Comparison of ENCODE assay signal across 1 cellular context in the genomic region with DNA sequence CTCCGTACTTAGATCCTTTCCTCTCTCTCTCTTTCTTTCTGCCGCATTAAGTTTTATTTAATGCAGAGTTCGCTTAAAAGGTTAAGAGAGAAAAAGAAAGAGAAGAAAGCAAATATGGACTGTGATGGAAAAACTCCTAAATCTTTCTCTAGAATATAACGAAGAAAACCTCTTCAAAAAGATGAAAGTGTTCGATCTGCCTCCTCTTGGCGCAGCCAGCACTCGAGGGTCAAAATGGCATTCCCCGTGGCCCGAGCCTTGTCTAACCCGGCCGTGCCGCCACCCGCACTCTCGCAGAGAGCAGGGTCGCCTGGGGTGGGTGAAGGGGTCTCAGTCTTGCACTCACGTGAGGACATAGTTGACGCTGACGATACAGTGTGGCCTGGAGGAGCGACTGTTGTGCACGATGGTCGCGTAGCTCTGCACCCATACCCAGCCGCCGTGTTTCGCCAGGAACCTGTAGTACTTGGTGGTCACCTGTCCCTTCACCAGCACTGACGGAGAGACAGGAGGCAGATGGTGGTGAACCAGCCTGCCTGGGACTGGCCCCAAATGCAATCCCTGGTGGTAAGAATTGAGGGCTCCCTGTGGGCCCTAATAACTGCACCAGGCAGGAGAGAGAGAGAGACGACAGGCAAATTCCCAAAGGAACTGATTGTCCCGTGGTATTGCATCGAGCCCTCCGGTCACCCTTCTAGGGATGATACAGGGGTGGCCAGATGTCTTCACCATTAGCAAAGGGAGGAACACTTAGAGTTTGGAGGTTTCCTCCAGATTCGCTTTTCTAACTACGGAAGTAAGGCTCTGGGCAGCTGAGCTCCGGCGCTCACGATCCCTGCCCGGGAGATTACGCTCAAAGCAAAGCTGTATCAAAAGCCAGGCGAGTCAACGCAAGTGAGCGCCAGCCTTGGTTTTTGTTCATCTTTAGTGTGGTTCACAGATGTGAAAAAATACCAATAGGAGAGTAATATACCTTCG.
TF ChIP-seq lines count a peak whose summit lies in the region.

No MANE protein-coding gene starts in this region.

TF ChIP-seq in GM12878, 131 proteins besides CTCF, POLR2A, EP300 and RAD21 (continued from another document):
- TF ChIP-seq, protein P1, sequence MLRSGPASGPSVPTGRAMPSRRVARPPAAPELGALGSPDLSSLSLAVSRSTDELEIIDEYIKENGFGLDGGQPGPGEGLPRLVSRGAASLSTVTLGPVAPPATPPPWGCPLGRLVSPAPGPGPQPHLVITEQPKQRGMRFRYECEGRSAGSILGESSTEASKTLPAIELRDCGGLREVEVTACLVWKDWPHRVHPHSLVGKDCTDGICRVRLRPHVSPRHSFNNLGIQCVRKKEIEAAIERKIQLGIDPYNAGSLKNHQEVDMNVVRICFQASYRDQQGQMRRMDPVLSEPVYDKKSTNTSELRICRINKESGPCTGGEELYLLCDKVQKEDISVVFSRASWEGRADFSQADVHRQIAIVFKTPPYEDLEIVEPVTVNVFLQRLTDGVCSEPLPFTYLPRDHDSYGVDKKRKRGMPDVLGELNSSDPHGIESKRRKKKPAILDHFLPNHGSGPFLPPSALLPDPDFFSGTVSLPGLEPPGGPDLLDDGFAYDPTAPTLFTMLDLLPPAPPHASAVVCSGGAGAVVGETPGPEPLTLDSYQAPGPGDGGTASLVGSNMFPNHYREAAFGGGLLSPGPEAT (IDR thresholded peaks at IDR 0.05; ENCODE audit: low read depth), result no peak
- TF ChIP-seq ETV6 (conservative IDR thresholded peaks at IDR 0.05 in 1 of 2, IDR thresholded peaks at IDR 0.05 in 1 of 2; ENCODE audit: borderline replicate concordance in 1 of 2, low read depth in 1 of 2) (no peak), ASH2L (IDR thresholded peaks at IDR 0.05; ENCODE audit: borderline replicate concordance, low read depth) (no peak), SUPT20H (IDR thresholded peaks at IDR 0.05; ENCODE audit: borderline replicate concordance, control insufficient read depth, low read depth, low read length) (no peak), MEF2B (IDR thresholded peaks at IDR 0.05; ENCODE audit: partially characterized antibody, poor library complexity, severe bottlenecking) (no peak), BRCA1 (IDR thresholded peaks at IDR 0.05; ENCODE audit: low read depth, low read length) (no peak), RELA (IDR thresholded peaks at IDR 0.05; ENCODE audit: borderline replicate concordance, partially characterized antibody) (no peak), TCF3 (IDR thresholded peaks at IDR 0.05; ENCODE audit: borderline replicate concordance, insufficient read depth, low read depth, low read length) (no peak), RAD51 (IDR thresholded peaks at IDR 0.05) (no peak), ZSCAN29 (IDR thresholded peaks at IDR 0.05) (no peak), MYB (IDR thresholded peaks at IDR 0.05; ENCODE audit: borderline replicate concordance, low read depth, low read length) (no peak), CREB1 (IDR thresholded peaks at IDR 0.05; ENCODE audit: low read depth) (no peak), SMARCA5 (IDR thresholded peaks at IDR 0.05) (no peak), NRF1 (conservative IDR thresholded peaks at IDR 0.05; ENCODE audit: low read depth, low read length) (no peak)
- TF ChIP-seq, protein P2, sequence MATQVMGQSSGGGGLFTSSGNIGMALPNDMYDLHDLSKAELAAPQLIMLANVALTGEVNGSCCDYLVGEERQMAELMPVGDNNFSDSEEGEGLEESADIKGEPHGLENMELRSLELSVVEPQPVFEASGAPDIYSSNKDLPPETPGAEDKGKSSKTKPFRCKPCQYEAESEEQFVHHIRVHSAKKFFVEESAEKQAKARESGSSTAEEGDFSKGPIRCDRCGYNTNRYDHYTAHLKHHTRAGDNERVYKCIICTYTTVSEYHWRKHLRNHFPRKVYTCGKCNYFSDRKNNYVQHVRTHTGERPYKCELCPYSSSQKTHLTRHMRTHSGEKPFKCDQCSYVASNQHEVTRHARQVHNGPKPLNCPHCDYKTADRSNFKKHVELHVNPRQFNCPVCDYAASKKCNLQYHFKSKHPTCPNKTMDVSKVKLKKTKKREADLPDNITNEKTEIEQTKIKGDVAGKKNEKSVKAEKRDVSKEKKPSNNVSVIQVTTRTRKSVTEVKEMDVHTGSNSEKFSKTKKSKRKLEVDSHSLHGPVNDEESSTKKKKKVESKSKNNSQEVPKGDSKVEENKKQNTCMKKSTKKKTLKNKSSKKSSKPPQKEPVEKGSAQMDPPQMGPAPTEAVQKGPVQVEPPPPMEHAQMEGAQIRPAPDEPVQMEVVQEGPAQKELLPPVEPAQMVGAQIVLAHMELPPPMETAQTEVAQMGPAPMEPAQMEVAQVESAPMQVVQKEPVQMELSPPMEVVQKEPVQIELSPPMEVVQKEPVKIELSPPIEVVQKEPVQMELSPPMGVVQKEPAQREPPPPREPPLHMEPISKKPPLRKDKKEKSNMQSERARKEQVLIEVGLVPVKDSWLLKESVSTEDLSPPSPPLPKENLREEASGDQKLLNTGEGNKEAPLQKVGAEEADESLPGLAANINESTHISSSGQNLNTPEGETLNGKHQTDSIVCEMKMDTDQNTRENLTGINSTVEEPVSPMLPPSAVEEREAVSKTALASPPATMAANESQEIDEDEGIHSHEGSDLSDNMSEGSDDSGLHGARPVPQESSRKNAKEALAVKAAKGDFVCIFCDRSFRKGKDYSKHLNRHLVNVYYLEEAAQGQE (IDR thresholded peaks at IDR 0.05; ENCODE audit: low read depth, low read length), result no peak
